Comparison of ENCODE assay signal across 10 cellular contexts in the genomic region with DNA sequence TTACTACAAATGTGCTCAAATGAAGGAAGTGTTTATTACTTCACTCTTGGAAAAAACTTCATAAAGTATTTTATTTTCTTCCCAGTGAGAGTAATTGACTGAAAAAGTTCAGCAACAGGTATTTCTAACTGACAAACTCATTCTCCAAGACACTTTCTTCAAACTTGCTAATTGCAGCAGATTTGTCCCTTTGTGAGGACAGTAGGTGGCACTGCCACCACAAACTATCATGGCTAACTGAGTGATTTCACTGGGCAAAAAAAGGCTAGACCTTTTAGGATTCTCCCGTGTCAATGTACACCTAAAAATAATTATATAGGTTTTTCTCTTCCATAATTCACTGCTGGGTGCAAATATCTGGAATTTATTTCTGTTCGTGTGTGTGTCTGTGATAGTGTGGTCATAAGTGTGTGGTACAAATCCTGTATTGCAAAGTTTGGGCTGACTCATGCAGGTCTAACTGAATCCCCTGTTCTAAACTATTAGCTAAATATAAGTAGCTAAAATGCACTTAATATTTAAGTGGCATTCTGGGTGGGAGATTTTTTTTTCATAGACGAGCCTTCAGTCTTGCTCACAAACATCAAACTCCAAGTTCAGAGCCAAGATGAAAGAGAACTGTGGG. TPM values are rescaled to one million over a fixed set of nuclear protein-coding genes. Genes with fewer than 3 reads are reported as not detected.
DNase-seq lines count a peak whose midpoint lies in the region; ATAC-seq, FAIRE-seq and TF ChIP-seq lines count a peak whose summit lies in the region.
"Had no signal": no experiment of that assay in that cellular context is flagged by ENCODE, and none has a peak within 500 bp of the region (broad histone marks: within the 10 kb centered on the region; RNA-seq: fewer than 3 reads in every experiment).

No MANE protein-coding gene starts in this region.

- H2AK5ac ChIP-seq in H9 (ENCODE audit: insufficient read length, low read length) (no peak overlapping the region), H1 (ENCODE audit: low read depth, low read length) (no peak overlapping the region)

- no peak overlapping the region for H4K8ac ChIP-seq in H9 (replicated peaks; ENCODE audit: insufficient read length, low read depth, low read length)
- no peak overlapping the region for H4K8ac ChIP-seq in H1 (ENCODE audit: extremely low read depth, insufficient read depth, low read length)

- H3K23ac ChIP-seq in H9 (ENCODE audit: insufficient read length, low read depth, low read length) (no peak overlapping the region), H1 (ENCODE audit: insufficient read length) (no peak overlapping the region)

- H3K36me3 Mint-ChIP-seq in CD4-positive, alpha-beta memory T cell = no peaks in the 10 kb centered on the region
- H3K36me3 Mint-ChIP-seq in H9 (ENCODE audit: insufficient read depth in 1 of 3, low read depth in 3 of 3) = no peaks in the 10 kb centered on the region; a peak in 1 of 7 replicates
- H3K36me3 Mint-ChIP-seq in T-cell = no peaks in the 10 kb centered on the region

- H2BK12ac ChIP-seq in H9 (ENCODE audit: insufficient read length, low read depth, low read length) (no peak overlapping the region), H1 (ENCODE audit: low read depth, low read length) (no peak overlapping the region)

- H2AFZ ChIP-seq in H9 (ENCODE audit: low read length) (no peak overlapping the region), H1 (ENCODE audit: low read length) (no peak overlapping the region), neural cell (ENCODE audit: low read depth, low read length) (no peak overlapping the region)

- H3K4me1 ChIP-seq in CD4-positive, alpha-beta memory T cell (ENCODE audit: insufficient read depth, low read length) = peaks cover 11% of the 10 kb centered on the region
- H3K4me1 ChIP-seq in H9 (ENCODE audit: insufficient read depth, low read length) (no peaks in the 10 kb centered on the region), H1 (replicated peaks in 1 of 4; ENCODE audit: control insufficient read depth in 3 of 4, insufficient read depth in 4 of 4, low read length in 3 of 4) (peaks cover 0 to 4% (median 2%) of the 10 kb centered on the region in 4 experiments; a peak in 5 of 7 replicates)

- POLR2A ChIA-PET in CD4-positive, alpha-beta memory T cell (lab: Charles Lee; ENCODE audit: partially characterized antibody) = interaction anchor here (2.2 kb wide), 1 partner anchor 704 kb away, joined by 9 read pairs; a partner anchor contains a TSS
- POLR2A ChIA-PET in T-cell (lab: Charles Lee) (interaction anchor here in 1 of 2 donors (0.5 kb wide), 1 partner anchor 397 kb away, joined by 3 read pairs; no protein-coding TSS in a partner anchor), H1 (lab: Charles Lee; ENCODE audit: partially characterized antibody) (no interaction called here)

- no peak overlapping the region for H3K27ac Mint-ChIP-seq in CD4-positive, alpha-beta memory T cell
- H3K27ac Mint-ChIP-seq in H9 = no peak overlapping the region
- no peak overlapping the region for H3K27ac Mint-ChIP-seq in T-cell
- H3K27ac Mint-ChIP-seq: naive B cell had no signal

- H3K23me2 ChIP-seq in H9 (ENCODE audit: insufficient read length, low read depth, low read length, poor library complexity, severe bottlenecking) (peaks cover 20% of the 10 kb centered on the region), H1 (ENCODE audit: low read depth, low read length) (peaks cover 15% of the 10 kb centered on the region; the same call in 1 of the 2 replicates)

- H3K18ac ChIP-seq in H9 (ENCODE audit: insufficient read length, low read depth, low read length) (no peak overlapping the region), H1 (ENCODE audit: extremely low read depth, low read length) (no peak overlapping the region)

- WGBS in H9 (ENCODE audit: extremely low coverage, insufficient read length, low lambda C conversion rate) = no CpG with 5 or more reads among the region's 3 CpGs
- WGBS in H1 (ENCODE audit: extremely low coverage in 1 of 2, insufficient coverage in 1 of 2, insufficient read length in 1 of 2, insufficient replicate concordance in 2 of 2, low coverage in 1 of 2, low lambda C conversion rate in 2 of 2, missing lambda C conversion rate in 1 of 2), 2 experiments = 66% methylated on average over 3 of the region's 3 CpGs; no CpG with 5 or more reads in 1 of the 2 experiments

- no peak overlapping the region for H4K91ac ChIP-seq in H9 (ENCODE audit: insufficient read length, low read depth, low read length)
- no peak overlapping the region for H4K91ac ChIP-seq in H1 (replicated peaks; ENCODE audit: insufficient read length, low read length)

- H3F3A ChIP-seq in neural cell (ENCODE audit: insufficient read depth, low read length, poor library complexity, severe bottlenecking) = no peaks in the 10 kb centered on the region

- CTCF ChIA-PET in CD4-positive, alpha-beta memory T cell (lab: Charles Lee; ENCODE audit: partially characterized antibody) = interaction anchor here (0.7 to 7.0 kb wide), 16 partner anchors 9 to 1329 kb away, joined by 3 to 85 read pairs (median 4); a partner anchor contains a TSS
- CTCF ChIA-PET in T-cell (lab: Charles Lee) = interaction anchor here (0.6 to 5.4 kb wide), 8 partner anchors 10 to 1329 kb away, joined by 3 to 34 read pairs (median 6); a partner anchor contains a TSS
- CTCF ChIA-PET in H1 (lab: Charles Lee; ENCODE audit: partially characterized antibody) = interaction anchor here (0.6 to 1.4 kb wide), 9 partner anchors 9 to 705 kb away, joined by 3 to 4 read pairs (median 4); a partner anchor contains a TSS

- no peak for FAIRE-seq in H1 (lab: Jason Lieb, UNC)

- H3T11ph ChIP-seq in H9 (ENCODE audit: low read length) = no peak overlapping the region

- H3K4me3 Mint-ChIP-seq in CD4-positive, alpha-beta memory T cell = no peak overlapping the region
- H3K4me3 Mint-ChIP-seq in H9 (no peak overlapping the region; a peak in 1 of 5 replicates), T-cell (no peak overlapping the region)
- H3K4me3 Mint-ChIP-seq: naive B cell had no signal

- H3K79me2 ChIP-seq in H9 (ENCODE audit: insufficient read depth, low read length) = no peaks in the 10 kb centered on the region
- no peaks in the 10 kb centered on the region for H3K79me2 ChIP-seq in H1 (ENCODE audit: control insufficient read depth in 1 of 2, insufficient read depth in 2 of 2, low read length in 2 of 2)
- H3K79me2 ChIP-seq in neural cell (replicated peaks; ENCODE audit: insufficient read depth, low read length) = no peaks in the 10 kb centered on the region

- H3K9me3 Mint-ChIP-seq in CD4-positive, alpha-beta memory T cell = peaks cover 0 to 2% (median 0%) of the 10 kb centered on the region in 8 donors
- H3K9me3 Mint-ChIP-seq in H9 = no peaks in the 10 kb centered on the region; a peak in 1 of 5 replicates
- no peaks in the 10 kb centered on the region for H3K9me3 Mint-ChIP-seq in T-cell
- H3K9me3 Mint-ChIP-seq: naive B cell had no signal

- TF ChIP-seq RAD21 in H1 (IDR thresholded peaks at IDR 0.05 in 1 of 2, conservative IDR thresholded peaks at IDR 0.05 in 1 of 2; ENCODE audit: low read depth in 2 of 2, low read length in 2 of 2) (peak; percentile 73 to 84), neural cell (conservative IDR thresholded peaks at IDR 0.05) (peak; percentile 74)

- no peak overlapping the region for H2BK20ac ChIP-seq in H9 (ENCODE audit: low read depth, low read length, poor library complexity, severe bottlenecking)
- no peak overlapping the region for H2BK20ac ChIP-seq in H1 (ENCODE audit: low read length)

- H3K9me3 ChIP-seq in CD4-positive, alpha-beta memory T cell (ENCODE audit: control insufficient read depth in 1 of 2, low read length in 2 of 2) = no peaks in the 10 kb centered on the region
- H3K9me3 ChIP-seq in H9 (ENCODE audit: control insufficient read depth, low read depth, low read length) = no peaks in the 10 kb centered on the region
- H3K9me3 ChIP-seq in H1 (ENCODE audit: insufficient read depth in 2 of 2, low read depth in 1 of 2, low read length in 1 of 2) = no peaks in the 10 kb centered on the region
- H3K9me3 ChIP-seq in neural cell (ENCODE audit: low read length) = no peaks in the 10 kb centered on the region
- H3K9me3 ChIP-seq: SJSA1 had no signal

- peaks cover 29% of the 10 kb centered on the region for H3K27me3 ChIP-seq in CD4-positive, alpha-beta memory T cell (ENCODE audit: insufficient read depth, low read length)
- H3K27me3 ChIP-seq in H9 (ENCODE audit: insufficient read depth, low read length) = no peaks in the 10 kb centered on the region; the same call in 1 of the 2 replicates
- peaks cover 3 to 21% (median 14%) of the 10 kb centered on the region in 4 experiments for H3K27me3 ChIP-seq in H1 (replicated peaks in 1 of 4; ENCODE audit: control insufficient read depth in 3 of 4, extremely low read depth in 1 of 4, insufficient read depth in 3 of 4, low read length in 3 of 4)
- peaks cover 43% of the 10 kb centered on the region for H3K27me3 ChIP-seq in neural cell (ENCODE audit: insufficient read depth, low read depth, low read length)
- H3K27me3 ChIP-seq: SJSA1 had no signal

- H3K4ac ChIP-seq in H9 (ENCODE audit: low read depth, low read length) = no peak overlapping the region
- no peak overlapping the region for H3K4ac ChIP-seq in H1 (replicated peaks; ENCODE audit: insufficient read length, low read depth, low read length)

- H3K9ac ChIP-seq in H9 (ENCODE audit: extremely low read depth, insufficient read length, low read length) (no peak overlapping the region), H1 (replicated peaks in 1 of 4; ENCODE audit: extremely low read depth in 1 of 4, low read depth in 3 of 4, low read length in 3 of 4) (no peak overlapping the region), neural cell (ENCODE audit: low read length) (no peak overlapping the region)

- H3K4me2 ChIP-seq in H9 (ENCODE audit: insufficient read depth, insufficient read length, low read length) (no peak overlapping the region), H1 (ENCODE audit: insufficient read depth in 1 of 2, low read depth in 2 of 2, low read length in 2 of 2) (no peak overlapping the region), neural cell (ENCODE audit: low read length) (no peak overlapping the region)

- no peak overlapping the region for H3K14ac ChIP-seq in H9 (ENCODE audit: insufficient read depth, low read length)
- no peak overlapping the region for H3K14ac ChIP-seq in H1 (ENCODE audit: insufficient read length)

- no peaks in the 10 kb centered on the region for H3K79me1 ChIP-seq in H9 (ENCODE audit: insufficient read depth, low read depth, low read length, poor library complexity, severe bottlenecking)
- no peaks in the 10 kb centered on the region; the same call in 1 of the 2 replicates for H3K79me1 ChIP-seq in H1 (ENCODE audit: low read depth, low read length)

- peak; percentile 70 for TF ChIP-seq CTCF in H9 (conservative IDR thresholded peaks at IDR 0.05)
- TF ChIP-seq CTCF in H1 (IDR thresholded peaks at IDR 0.05; ENCODE audit: control extremely low read depth in 1 of 3, insufficient read depth in 1 of 3, low read depth in 1 of 3, low read length in 3 of 3) = peak in 2 of 3 experiments; percentile 56 to 60; a peak in 3 of 4 replicates
- peak; percentile 72 for TF ChIP-seq CTCF in neural cell (IDR thresholded peaks at IDR 0.05; ENCODE audit: poor library complexity, severe bottlenecking)

- peak in 3 of 4 experiments; percentile 41 to 54 (median 46) for ATAC-seq in T-cell (replicated peaks in 1 of 4)
- ATAC-seq in GM18502 (IDR thresholded peaks at IDR 0.05; ENCODE audit: poor library complexity, unreplicated experiment) = no peak
- no peak for ATAC-seq in GM21526 (IDR thresholded peaks at IDR 0.05; ENCODE audit: low FRiP score, unreplicated experiment)
- no peak for ATAC-seq in HG02970 (IDR thresholded peaks at IDR 0.05; ENCODE audit: low FRiP score, unreplicated experiment)

- no peak for TF ChIP-seq POLR2A in H1 (IDR thresholded peaks at IDR 0.05; ENCODE audit: control extremely low read depth in 1 of 2, low read depth in 2 of 2, low read length in 2 of 2)

- H2BK15ac ChIP-seq in H9 (ENCODE audit: low read depth, low read length) = no peak overlapping the region
- H2BK15ac ChIP-seq in H1 (ENCODE audit: low read length) = no peak overlapping the region

- H4K20me1 ChIP-seq in H9 (ENCODE audit: control insufficient read depth, insufficient read depth, insufficient read length) (no peaks in the 10 kb centered on the region), H1 (replicated peaks in 1 of 2; ENCODE audit: control insufficient read depth in 1 of 2, insufficient read depth in 2 of 2, low read length in 2 of 2) (peaks cover 0 to 1% of the 10 kb centered on the region in 2 experiments), neural cell (ENCODE audit: insufficient read depth) (no peaks in the 10 kb centered on the region)

- H3K27me3 Mint-ChIP-seq in CD4-positive, alpha-beta memory T cell = peaks cover 25% of the 10 kb centered on the region in 2 donors
- H3K27me3 Mint-ChIP-seq in H9 (ENCODE audit: low read depth) = peaks cover 33% of the 10 kb centered on the region
- H3K27me3 Mint-ChIP-seq in T-cell = peaks cover 40 to 42% of the 10 kb centered on the region in 2 donors

- no peak overlapping the region for H4K5ac ChIP-seq in H9 (ENCODE audit: insufficient read length, low read depth, low read length)
- H4K5ac ChIP-seq in H1 (ENCODE audit: insufficient read length, low read depth, low read length) = no peak overlapping the region

- intact Hi-C loops in CD4-positive, alpha-beta memory T cell (cut with micrococcal nuclease) = loop anchor here (1.0 to 10.0 kb wide), 7 partner anchors 261 to 1617 kb away; a partner anchor contains a TSS

- peaks cover 9 to 19% (median 14%) of the 10 kb centered on the region in 4 donors for H3K4me1 Mint-ChIP-seq in CD4-positive, alpha-beta memory T cell
- peaks cover 32 to 38% of the 10 kb centered on the region in 2 experiments for H3K4me1 Mint-ChIP-seq in H9
- peaks cover 13 to 18% (median 14%) of the 10 kb centered on the region in 3 donors for H3K4me1 Mint-ChIP-seq in T-cell

- H2BK5ac ChIP-seq in H9 (ENCODE audit: insufficient read length, low read length) (no peak overlapping the region), H1 (ENCODE audit: low read depth, low read length) (no peak overlapping the region)

- no peak overlapping the region for H2BK120ac ChIP-seq in H9 (ENCODE audit: low read depth, low read length, poor library complexity, severe bottlenecking)
- H2BK120ac ChIP-seq in H1 (replicated peaks; ENCODE audit: low read depth, low read length) = no peak overlapping the region

- no peak overlapping the region for H3K27ac ChIP-seq in CD4-positive, alpha-beta memory T cell (ENCODE audit: low read depth, low read length)
- H3K27ac ChIP-seq in H9 (ENCODE audit: insufficient read length, low read depth, low read length) = no peak overlapping the region
- no peak overlapping the region for H3K27ac ChIP-seq in H1 (ENCODE audit: low read depth, low read length)
- H3K27ac ChIP-seq in neural cell (ENCODE audit: low read length) = no peak overlapping the region
- H3K27ac ChIP-seq: SJSA1 had no signal

- TF ChIP-seq EP300 in H1 (IDR thresholded peaks at IDR 0.05; ENCODE audit: borderline replicate concordance in 1 of 2, low read depth in 2 of 2, low read length in 2 of 2) = no peak
- no peak for TF ChIP-seq EP300 in neural cell (conservative IDR thresholded peaks at IDR 0.05; ENCODE audit: poor library complexity, severe bottlenecking)

- DNase-seq in CD4-positive, alpha-beta memory T cell = peak in 4 of 5 donors; percentile 39 to 49 (median 47)
- DNase-seq in H9 (no peak), T-cell (peak in 25 of 34 experiments; percentile 2 to 48 (median 20)), H1 (ENCODE audit: low read depth in 1 of 2, low spot score in 2 of 2) (no peak)
- DNase-seq: naive B cell had no signal

- H3K4me3 ChIP-seq in CD4-positive, alpha-beta memory T cell (ENCODE audit: low read length in 2 of 2) = no peak overlapping the region
- H3K4me3 ChIP-seq in H1 (ENCODE audit: extremely low read depth in 1 of 4, insufficient read depth in 2 of 4, low read depth in 3 of 4, low read length in 4 of 4) (no peak overlapping the region), neural cell (ENCODE audit: low read length) (no peak overlapping the region)
- H3K4me3 ChIP-seq: SJSA1 had no signal

- no peaks in the 10 kb centered on the region for H3K9me2 ChIP-seq in neural cell (ENCODE audit: insufficient read depth, low read length)

- H3K36me3 ChIP-seq in CD4-positive, alpha-beta memory T cell (ENCODE audit: insufficient read depth, low read length) = no peaks in the 10 kb centered on the region
- H3K36me3 ChIP-seq in H1 (ENCODE audit: control insufficient read depth in 2 of 4, insufficient read depth in 4 of 4, low read length in 3 of 4) (no peaks in the 10 kb centered on the region), neural cell (ENCODE audit: insufficient read depth, low read length) (no peaks in the 10 kb centered on the region)
- H3K36me3 ChIP-seq: SJSA1 had no signal

- no peak overlapping the region for H3K56ac ChIP-seq in H9 (ENCODE audit: insufficient read length, low read depth, low read length)
- H3K56ac ChIP-seq in H1 (replicated peaks; ENCODE audit: insufficient read length, low read depth, low read length) = no peak overlapping the region

RNA-seq across cellular contexts. Expression of a gene that starts 3.9 kb away (rescaled TPM):
- total RNA-seq in CD4-positive, alpha-beta memory T cell = 1 to 10 TPM; 4.2 to 4.4 TPM
- polyA plus RNA-seq in CD4-positive, alpha-beta memory T cell = 1 to 10 TPM; 1.8 to 2.0 TPM
- total RNA-seq in H9 (2021) (3.2 and 3.4 TPM in 2 replicates), T-cell (1 to 10 TPM in 2 of 5 donors, not detected in 3; 1.0 to 2.4 TPM)
- total RNA-seq in H1 (2021; fragmentation: NEBNext Ultra II Directional; extraction: Animal tissue kit (Norgen Biotek cat#: 25700)) = 5.4 and 6.6 TPM in 2 replicates
- polyA plus RNA-seq in H1 (2011; rRNA removed) (5.7 and 6.5 TPM in 2 replicates), neural cell (0.56 TPM in 1 of 2 replicates, not detected in the other)
- polyA plus RNA-seq in H1 (2011; cell fraction: cytosol; rRNA removed) = 5.6 TPM
- polyA plus RNA-seq in H1 (2011; cell fraction: nucleus; rRNA removed) = 6.4 TPM
- 2.0 to 6.3 TPM (median 4.6 TPM) in 4 replicates for polyA plus RNA-seq in H1 (2012, experiment 1 of 2)
- polyA plus RNA-seq in H1 (2012, experiment 2 of 2) = 3.0 TPM
- polyA plus RNA-seq in H1 (2013, experiment 1 of 2) = 9.7 TPM
- polyA plus RNA-seq in H1 (2013, experiment 2 of 2) = 11.3 TPM
- 3.8 and 4.0 TPM in 2 replicates for polyA minus RNA-seq in H1 (2011; rRNA and poly(A)+ RNA removed)
- 16.3 TPM for polyA minus RNA-seq in H1 (2011; cell fraction: cytosol; rRNA and poly(A)+ RNA removed)
- 13.0 TPM for polyA minus RNA-seq in H1 (2011; cell fraction: nucleus; rRNA and poly(A)+ RNA removed)
- 0.35 TPM in 1 of 2 replicates, not detected in the other for polyA minus RNA-seq in neural cell

Comparison
In these comparisons a context has a peak if more than half of its experiments do, and no peak if none do; other contexts are left out.
1. DNase-seq: peak in CD4-positive, alpha-beta memory T cell (4 of 5) and T-cell (25 of 34); none in H9 (single experiment) and H1 (0 of 2).
2. ATAC-seq: peak in T-cell (3 of 4); none in GM18502 (single experiment), GM21526 (single experiment) and HG02970 (single experiment).
3. Peak in every context shown above with its lines, with median percentiles within 50 percentile points of each other: CTCF ChIP-seq.